ENCODE assay signal across 13 cellular contexts in the genomic region with DNA sequence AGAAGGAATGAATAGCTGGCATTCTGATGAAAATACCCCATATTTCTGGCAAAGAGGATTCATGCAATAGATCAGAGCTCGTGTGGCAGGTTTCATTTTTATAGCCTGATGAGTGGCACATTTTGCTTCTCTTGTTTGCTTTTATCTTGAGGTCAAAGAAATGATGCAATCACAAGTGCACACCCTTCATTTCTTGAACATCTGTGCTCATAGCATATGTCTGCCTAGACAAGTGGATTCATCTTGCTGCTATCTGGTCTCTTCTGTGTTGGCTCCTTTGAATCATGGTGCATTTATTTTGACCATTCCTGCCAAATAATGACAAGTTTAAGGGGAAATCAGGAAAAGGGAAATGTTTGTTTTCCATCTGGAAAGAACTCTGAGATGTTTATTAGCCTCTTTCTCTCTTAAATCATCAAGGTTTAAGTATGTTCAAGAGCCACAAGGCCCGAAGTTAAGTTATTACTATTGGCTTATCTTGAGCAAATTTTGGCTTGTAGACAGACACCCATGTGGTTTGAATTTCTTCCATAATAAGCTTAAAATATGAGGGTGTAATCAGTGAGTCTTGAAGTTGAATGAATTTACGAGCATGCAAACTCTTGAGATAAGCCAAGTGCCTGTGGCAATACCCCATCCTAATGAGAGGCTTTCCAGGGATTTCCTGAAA. TPM values are rescaled to one million over a fixed set of nuclear protein-coding genes. Genes with fewer than 3 reads are reported as not detected.
DNase-seq lines count a peak whose midpoint lies in the region; ATAC-seq and TF ChIP-seq lines count a peak whose summit lies in the region.
"Had no signal": no experiment of that assay in that cellular context is flagged by ENCODE, and none has a peak within 500 bp of the region (broad histone marks: within the 10 kb centered on the region; RNA-seq: fewer than 3 reads in every experiment).

No MANE protein-coding gene starts in this region.

- no peak overlapping the region for H2AFZ ChIP-seq in PC-9

- no peaks in the 10 kb centered on the region for H3K27me3 ChIP-seq in CD4-positive, alpha-beta memory T cell (ENCODE audit: insufficient read depth, low read length)
- no peaks in the 10 kb centered on the region for H3K27me3 ChIP-seq in PC-9 (ENCODE audit: insufficient read depth, low read depth)
- H3K27me3 ChIP-seq: Peyer's patch had no signal

- CTCF ChIA-PET in CD4-positive, alpha-beta memory T cell (lab: Charles Lee; ENCODE audit: partially characterized antibody), result interaction anchor here (1.3 kb wide), 1 partner anchor 13 kb away, joined by 5 read pairs; no protein-coding TSS in a partner anchor
- CTCF ChIA-PET in PC-9 (lab: Charles Lee), result no interaction called here
- CTCF ChIA-PET in HEK293T (lab: Yijun Ruan, JAX), result no interaction called here

- no peaks in the 10 kb centered on the region for H3K9me3 ChIP-seq in CD4-positive, alpha-beta memory T cell (ENCODE audit: control insufficient read depth in 1 of 2, low read length in 2 of 2)
- no peaks in the 10 kb centered on the region for H3K9me3 ChIP-seq in PC-9 (ENCODE audit: insufficient read depth, low read depth)
- H3K9me3 ChIP-seq: Peyer's patch, thoracic aorta had no signal

- no peaks in the 10 kb centered on the region for H3K36me3 Mint-ChIP-seq in CD4-positive, alpha-beta memory T cell
- H3K36me3 Mint-ChIP-seq in glutamatergic neuron (ENCODE audit: unreplicated experiment), result no peaks in the 10 kb centered on the region

- ATAC-seq in SK-N-SH treated with all-trans-retinoic acid at 6 μM for 48 hours (no peak), HG03460 (IDR thresholded peaks at IDR 0.05; ENCODE audit: unreplicated experiment) (no peak)

- no peaks in the 10 kb centered on the region for H3K79me2 ChIP-seq in PC-9 (ENCODE audit: low read depth)

- no peak overlapping the region for H3K27ac ChIP-seq in CD4-positive, alpha-beta memory T cell (ENCODE audit: low read depth, low read length)
- H3K27ac ChIP-seq in PC-9, result no peak overlapping the region
- H3K27ac ChIP-seq: thoracic aorta had no signal

- BruUV-seq in PC-9 (replicated peaks; lab: Mats Ljungman, UMichigan), result no TSS peak

- POLR2A ChIA-PET in CD4-positive, alpha-beta memory T cell (lab: Charles Lee; ENCODE audit: partially characterized antibody), result no interaction called here
- POLR2A ChIA-PET in PC-9 (lab: Charles Lee; ENCODE audit: unreplicated experiment), result no interaction called here
- POLR2A ChIA-PET in HEK293T (lab: Yijun Ruan, JAX), result no interaction called here

- intact Hi-C loops in CD4-positive, alpha-beta memory T cell (cut with micrococcal nuclease), result no loop called here
- intact Hi-C loops in PC-9 (cut with micrococcal nuclease; ENCODE audit: unreplicated experiment), result loop anchor here (5.0 kb wide), 1 partner anchor 46 kb away; no protein-coding TSS in a partner anchor

- H3K9me3 Mint-ChIP-seq in CD4-positive, alpha-beta memory T cell, result peaks cover 0 to 2% (median 0%) of the 10 kb centered on the region in 8 donors
- no peaks in the 10 kb centered on the region for H3K9me3 Mint-ChIP-seq in glutamatergic neuron (ENCODE audit: unreplicated experiment)

- no peak for DNase-seq in CD4-positive, alpha-beta memory T cell
- DNase-seq in LNCaP clone FGC (ENCODE audit: low read depth), result peak; percentile 68
- peak in 1 of 2 experiments; percentile 58 for DNase-seq in PC-9
- no peak for DNase-seq in glutamatergic neuron
- no peak for DNase-seq in stimulated activated CD4-positive, alpha-beta T cell treated with anti-CD3 and anti-CD28 coated beads, Interleukin-2, amount 100 ng/mL, for 24 hours
- no peak for DNase-seq in HEK293T (ENCODE audit: extremely low spot score)
- DNase-seq: activated effector memory CD4-positive, alpha-beta T cell treated with anti-CD3 and anti-CD28 coated beads, Interleukin-2, amount 50 U/mL, for 16 hours; COR-L47; Peyer's patch; stimulated activated CD4-positive, alpha-beta T cell treated with anti-CD3 and anti-CD28 coated beads, Interleukin-4, amount 100 ng/mL, for 4 hours had no signal

- no peaks in the 10 kb centered on the region for H3F3A ChIP-seq in PC-9 (ENCODE audit: insufficient read depth, low read depth)

- peaks cover 4% of the 10 kb centered on the region for H3K4me1 ChIP-seq in CD4-positive, alpha-beta memory T cell (ENCODE audit: insufficient read depth, low read length)
- peaks cover 13% of the 10 kb centered on the region for H3K4me1 ChIP-seq in PC-9 (replicated peaks; ENCODE audit: insufficient read depth)
- H3K4me1 ChIP-seq: Peyer's patch had no signal

- H4K20me1 ChIP-seq in PC-9 (ENCODE audit: insufficient read depth), result no peaks in the 10 kb centered on the region

- peak overlapping the region; percentile 32 for H3K4me2 ChIP-seq in PC-9

- peak overlapping the region in 4 of 7 donors; percentile 47 to 70 (median 55) for H3K27ac Mint-ChIP-seq in CD4-positive, alpha-beta memory T cell
- peak overlapping the region; percentile 53 for H3K27ac Mint-ChIP-seq in glutamatergic neuron (ENCODE audit: unreplicated experiment)

- no peaks in the 10 kb centered on the region for H3K9me2 ChIP-seq in PC-9 (ENCODE audit: insufficient read depth)

- no peaks in the 10 kb centered on the region for H3K36me3 ChIP-seq in CD4-positive, alpha-beta memory T cell (ENCODE audit: insufficient read depth, low read length)
- no peaks in the 10 kb centered on the region for H3K36me3 ChIP-seq in PC-9 (ENCODE audit: low read depth)
- H3K36me3 ChIP-seq: Peyer's patch, thoracic aorta had no signal

- TF ChIP-seq CTCF in LNCaP clone FGC (IDR thresholded peaks at IDR 0.05; ENCODE audit: control insufficient read depth, extremely low read depth, insufficient read depth) (no peak), PC-9 (conservative IDR thresholded peaks at IDR 0.05) (no peak), glutamatergic neuron (IDR thresholded peaks at IDR 0.05; ENCODE audit: partially characterized antibody, unreplicated experiment) (no peak)

- H3K4me1 Mint-ChIP-seq in CD4-positive, alpha-beta memory T cell, result peaks cover 18 to 28% (median 23%) of the 10 kb centered on the region in 4 donors
- H3K4me1 Mint-ChIP-seq in glutamatergic neuron (ENCODE audit: low read depth, unreplicated experiment), result peaks cover 6% of the 10 kb centered on the region

- H3K27me3 Mint-ChIP-seq in CD4-positive, alpha-beta memory T cell, result no peaks in the 10 kb centered on the region
- no peaks in the 10 kb centered on the region for H3K27me3 Mint-ChIP-seq in glutamatergic neuron (ENCODE audit: unreplicated experiment)

- H3K4me3 ChIP-seq in CD4-positive, alpha-beta memory T cell (ENCODE audit: low read length in 2 of 2), result no peak overlapping the region
- H3K4me3 ChIP-seq in LNCaP clone FGC (ENCODE audit: low read depth, low read length) (no peak overlapping the region), PC-9 (no peak overlapping the region)
- H3K4me3 ChIP-seq: Peyer's patch, thoracic aorta had no signal

- peak overlapping the region in 1 of 8 donors; percentile 50 for H3K4me3 Mint-ChIP-seq in CD4-positive, alpha-beta memory T cell
- H3K4me3 Mint-ChIP-seq in glutamatergic neuron (ENCODE audit: unreplicated experiment), result no peak overlapping the region

TF ChIP-seq in SK-N-SH treated with all-trans-retinoic acid at 6 μM for 48 hours, 23 proteins besides CTCF, POLR2A, EP300 and RAD21 (continues in another document):
- no peak for TF ChIP-seq RARB (CRISPR knock-in tag; IDR thresholded peaks at IDR 0.05)
- TF ChIP-seq OSR1 (CRISPR knock-in tag; IDR thresholded peaks at IDR 0.05), result no peak

TF ChIP-seq in HEK293T, 16 proteins besides CTCF, POLR2A, EP300 and RAD21:
- no peak for TF ChIP-seq ELF4 (IDR thresholded peaks at IDR 0.05)
- no peak for TF ChIP-seq TARDBP (IDR thresholded peaks at IDR 0.05)
- no peak for TF ChIP-seq ARNT (IDR thresholded peaks at IDR 0.05)
- TF ChIP-seq LEF1 (IDR thresholded peaks at IDR 0.05; ENCODE audit: borderline replicate concordance), result no peak
- no peak for TF ChIP-seq HDGF (IDR thresholded peaks at IDR 0.05; ENCODE audit: borderline replicate concordance)
- no peak for TF ChIP-seq SP1 (IDR thresholded peaks at IDR 0.05)
- TF ChIP-seq NFRKB (IDR thresholded peaks at IDR 0.05), result no peak
- TF ChIP-seq L3MBTL2 (conservative IDR thresholded peaks at IDR 0.05), result no peak
- no peak for TF ChIP-seq CTBP1 (IDR thresholded peaks at IDR 0.05; ENCODE audit: borderline replicate concordance)
- TF ChIP-seq PKNOX1 (IDR thresholded peaks at IDR 0.05), result no peak
- no peak for TF ChIP-seq ZNF384 (IDR thresholded peaks at IDR 0.05)
- no peak for TF ChIP-seq SUZ12 (IDR thresholded peaks at IDR 0.05)
- TF ChIP-seq FOXM1 (IDR thresholded peaks at IDR 0.05; ENCODE audit: borderline replicate concordance), result no peak
- no peak for TF ChIP-seq FOXK2 (IDR thresholded peaks at IDR 0.05)
- TF ChIP-seq FOXA1 (IDR thresholded peaks at IDR 0.05), result no peak
- TF ChIP-seq BHLHE40 (IDR thresholded peaks at IDR 0.05; ENCODE audit: borderline replicate concordance), result no peak

RNA-seq across cellular contexts. Expression of gene HS3ST1, which starts 59.3 kb away (rescaled TPM):
- total RNA-seq in CD4-positive, alpha-beta memory T cell, result under 1 TPM; 0.03 to 0.06 TPM
- polyA plus RNA-seq in CD4-positive, alpha-beta memory T cell, result not detected
- total RNA-seq in PC-9 (2021) (12.3 and 12.8 TPM in 2 replicates), glutamatergic neuron (ENCODE audit: unreplicated experiment) (1.7 TPM)
